ENCODE assay signal across 8 cellular contexts in genomic region chr9:99824378-99825157, GRCh38. TPM values are rescaled to one million over a fixed set of nuclear protein-coding genes. Genes with fewer than 3 reads are reported as not detected.
DNase-seq lines count a peak whose midpoint lies in the region; ATAC-seq and TF ChIP-seq lines count a peak whose summit lies in the region.

No MANE protein-coding gene starts in this region.

- H3K27ac Mint-ChIP-seq in chondrocyte (ENCODE audit: unreplicated experiment), result no peak overlapping the region

- 2% methylated on average over 18 of the region's 56 CpGs for WGBS in right lobe of liver (ENCODE audit: insufficient coverage, low coverage, low lambda C conversion rate, missing lambda C conversion rate)

- peak overlapping the region; percentile 85 for H3K4me3 ChIP-seq in BE2C (ENCODE audit: low read depth, low read length)
- H3K4me3 ChIP-seq in HCT116 (replicated peaks in 1 of 2; ENCODE audit: low read depth in 1 of 2, low read length in 2 of 2), result no peak overlapping the region
- peak overlapping the region in 2 of 3 donors; percentile 67 to 77 for H3K4me3 ChIP-seq in right lobe of liver

- RAD21 ChIA-PET in HCT116 (lab: Charles Lee; ENCODE audit: low non-redundant PET in 1 of 2, low total read pairs in 2 of 2, uncharacterized antibody in 2 of 2, unreplicated experiment in 2 of 2), result no interaction called here

- peaks cover 3% of the 10 kb centered on the region for H3K36me3 Mint-ChIP-seq in chondrocyte (ENCODE audit: low read depth)

- peak; percentile 61 for TF ChIP-seq CTCF in BE2C (IDR thresholded peaks at IDR 0.05; ENCODE audit: low read depth, low read length)
- TF ChIP-seq CTCF in HCT116 (IDR thresholded peaks at IDR 0.05 in 2 of 3, conservative IDR thresholded peaks at IDR 0.05 in 1 of 3; ENCODE audit: borderline replicate concordance in 1 of 3, insufficient read depth in 1 of 3, low read depth in 2 of 3, low read length in 2 of 3), result peak in 2 of 3 experiments; percentile 50 to 53; a peak in 4 of 6 replicates
- TF ChIP-seq CTCF in VCaP (conservative IDR thresholded peaks at IDR 0.05), result peak; percentile 32
- TF ChIP-seq CTCF in chondrocyte (IDR thresholded peaks at IDR 0.05), result peak; percentile 81
- peak; percentile 9 to 26 (median 18) for TF ChIP-seq CTCF in right lobe of liver (IDR thresholded peaks at IDR 0.05)

- CTCF ChIA-PET in HCT116 (lab: Charles Lee), result no interaction called here

- intact Hi-C loops in HCT116 (cut with micrococcal nuclease) (loop anchor here (5.0 to 10.0 kb wide), 2 partner anchors 140 to 273 kb away; partner anchors contain the start of genes ERP44 and INVS), right lobe of liver (cut with DNase I) (no loop called here)

- H3K9me3 ChIP-seq in BE2C, result no peaks in the 10 kb centered on the region
- H3K9me3 ChIP-seq in HCT116 (ENCODE audit: control insufficient read depth in 1 of 2, insufficient read depth in 1 of 2, low read depth in 1 of 2, low read length in 2 of 2), result no peaks in the 10 kb centered on the region
- no peaks in the 10 kb centered on the region for H3K9me3 ChIP-seq in right lobe of liver

- DNase-seq in BE2C, result peak; percentile 64
- no peak for DNase-seq in HCT116 (ENCODE audit: low read depth, low spot score)
- no peak for DNase-seq in chondrocyte (ENCODE audit: low spot score)
- peak; percentile 46 to 61 (median 47) for DNase-seq in right lobe of liver
- DNase-seq in stimulated activated CD8-positive, alpha-beta memory T cell treated with anti-CD3 and anti-CD28 coated beads, Interleukin-4, amount 100 ng/mL, for 4 hours (ENCODE audit: low read depth in 2 of 2, low spot score in 1 of 2), result peak; percentile 40 to 43
- DNase-seq in NCI-H1092 treated with DMSO at 0.1 percent for 48 hours (lab: John Stamatoyannopoulos, UW), result no peak
- no peak for DNase-seq in NCI-H146 (lab: John Stamatoyannopoulos, UW)

- peak overlapping the region; percentile 96 for H3K4me3 Mint-ChIP-seq in chondrocyte (ENCODE audit: unreplicated experiment)

- no TSS peak for BruUV-seq in HCT116 (replicated peaks; lab: Mats Ljungman, UMichigan)

- H3K27me3 ChIP-seq in BE2C (peaks cover 52% of the 10 kb centered on the region), HCT116 (ENCODE audit: insufficient read depth, low read length) (no peaks in the 10 kb centered on the region), right lobe of liver (peaks cover 0 to 25% of the 10 kb centered on the region in 2 donors)

- H4K20me1 ChIP-seq in HCT116 (ENCODE audit: insufficient read depth), result no peaks in the 10 kb centered on the region

- ATAC-seq in HCT116, result no peak
- ATAC-seq in right lobe of liver, result peak in 1 of 4 donors; percentile 24

- H3K9me3 Mint-ChIP-seq in chondrocyte (ENCODE audit: low read depth), result no peaks in the 10 kb centered on the region

- H3K4me1 ChIP-seq in BE2C (no peaks in the 10 kb centered on the region; the same call in 1 of the 2 replicates), HCT116 (ENCODE audit: control insufficient read depth in 1 of 2, insufficient read depth in 2 of 2, low read length in 2 of 2) (peaks cover 6 to 29% of the 10 kb centered on the region in 2 experiments; a peak in 3 of 4 replicates), right lobe of liver (peaks cover 0 to 37% (median 10%) of the 10 kb centered on the region in 4 donors)

- H3K27me3 Mint-ChIP-seq in chondrocyte (ENCODE audit: low read depth), result peaks cover 38% of the 10 kb centered on the region

- H3K4me2 ChIP-seq in HCT116 (ENCODE audit: low read length), result no peak overlapping the region

- H3K36me3 ChIP-seq in BE2C (no peaks in the 10 kb centered on the region), HCT116 (ENCODE audit: control insufficient read depth in 1 of 2, insufficient read depth in 2 of 2, low read length in 2 of 2) (no peaks in the 10 kb centered on the region), right lobe of liver (no peaks in the 10 kb centered on the region)

- no peak for TF ChIP-seq RAD21 in HCT116 (IDR thresholded peaks at IDR 0.05; ENCODE audit: low read depth)

- H3K9me2 ChIP-seq in HCT116 (ENCODE audit: insufficient read depth), result no peaks in the 10 kb centered on the region

- H3K27ac ChIP-seq in HCT116 (ENCODE audit: low read depth, low read length) (no peak overlapping the region), VCaP (no peak overlapping the region; the same call in 1 of the 2 replicates), right lobe of liver (no peak overlapping the region)

- no peaks in the 10 kb centered on the region for H3K79me2 ChIP-seq in HCT116 (ENCODE audit: insufficient read depth, low read length)

- POLR2A ChIA-PET in HCT116 (lab: Charles Lee), result no interaction called here

- TF ChIP-seq POLR2A in HCT116 (IDR thresholded peaks at IDR 0.05; ENCODE audit: borderline replicate concordance, extremely low read depth, insufficient read depth, insufficient read length) (no peak), right lobe of liver (IDR thresholded peaks at IDR 0.05) (no peak)

- H2AFZ ChIP-seq in HCT116 (ENCODE audit: low read depth, low read length, poor library complexity, severe bottlenecking), result no peak overlapping the region

- H3K4me1 Mint-ChIP-seq in chondrocyte (ENCODE audit: low read depth), result peaks cover 39% of the 10 kb centered on the region

- no peak overlapping the region for H3K9ac ChIP-seq in HCT116 (ENCODE audit: low read length)

TF ChIP-seq in HCT116, 20 proteins besides CTCF, POLR2A, EP300 and RAD21:
- no peak for TF ChIP-seq EZH2phosphoT487 (IDR thresholded peaks at IDR 0.05; ENCODE audit: borderline replicate concordance)
- no peak for TF ChIP-seq JUND (IDR thresholded peaks at IDR 0.05)
- TF ChIP-seq CEBPB (IDR thresholded peaks at IDR 0.05; ENCODE audit: low read depth), result no peak
- no peak for TF ChIP-seq ZNF274 (IDR thresholded peaks at IDR 0.05; ENCODE audit: low read depth, low read length)
- TF ChIP-seq POLR2AphosphoS5 (IDR thresholded peaks at IDR 0.05; ENCODE audit: low read depth, low read length), result no peak
- TF ChIP-seq REST (IDR thresholded peaks at IDR 0.05; ENCODE audit: low read depth), result no peak
- TF ChIP-seq MAX (IDR thresholded peaks at IDR 0.05), result no peak
- TF ChIP-seq FOSL1 (IDR thresholded peaks at IDR 0.05; ENCODE audit: low read depth), result no peak
- no peak for TF ChIP-seq ZFX (IDR thresholded peaks at IDR 0.05)
- TF ChIP-seq SP1 (IDR thresholded peaks at IDR 0.05; ENCODE audit: low read depth), result no peak

RNA-seq across cellular contexts. Expression of gene NR4A3, which starts 2.9 kb away (rescaled TPM):
- polyA plus RNA-seq in BE2C (2012; ENCODE audit: insufficient read depth, insufficient read length, low read depth), result 0.11 TPM
- total RNA-seq in HCT116 (2021; ENCODE audit: unreplicated experiment), result 0.86 TPM
- 0.40 and 1.8 TPM in 2 replicates for polyA plus RNA-seq in HCT116 (2012)
- 0.34 to 1.3 TPM (median 1.2 TPM) in 3 replicates for total RNA-seq in chondrocyte
- total RNA-seq in right lobe of liver, result 1 to 10 TPM in 1 of 6 experiments, under 1 TPM in 5; 0.13 to 1.2 (median 0.30) TPM

Comparison
In these comparisons a context has a peak if more than half of its experiments do, and no peak if none do; other contexts are left out.
1. DNase-seq: peak in BE2C (single experiment), right lobe of liver (3 of 3) and stimulated activated CD8-positive, alpha-beta memory T cell treated with anti-CD3 and anti-CD28 coated beads, Interleukin-4, amount 100 ng/mL, for 4 hours (2 of 2); none in HCT116 (single experiment), chondrocyte (single experiment), NCI-H1092 treated with DMSO at 0.1 percent for 48 hours (single experiment) and NCI-H146 (single experiment).
2. H3K4me3 ChIP-seq: peak in BE2C (single experiment) and right lobe of liver (2 of 3); none in HCT116 (0 of 2).
3. CTCF ChIP-seq: peak in every context shown above with its lines; median percentile 81 in chondrocyte; 61 in BE2C; 52 in HCT116; 32 in VCaP; 18 in right lobe of liver.